In genomic region chr7:116871061-116871700, GRCh38 we compare ENCODE assay signal across 18 cellular contexts. TPM values are rescaled to one million over a fixed set of nuclear protein-coding genes. Genes with fewer than 3 reads are reported as not detected.
DNase-seq lines count a peak whose midpoint lies in the region; ATAC-seq, FAIRE-seq and TF ChIP-seq lines count a peak whose summit lies in the region.
"Had no signal": no experiment of that assay in that cellular context is flagged by ENCODE, and none has a peak within 500 bp of the region (broad histone marks: within the 10 kb centered on the region; RNA-seq: fewer than 3 reads in every experiment).

No MANE protein-coding gene starts in this region.

- H3K27ac Mint-ChIP-seq in MCF 10A (ENCODE audit: low read depth, unreplicated experiment): peak overlapping the region; percentile 37
- peak overlapping the region; percentile 4 for H3K27ac Mint-ChIP-seq in activated T-helper 17 cell treated with anti-CD3 and anti-CD28 coated beads, Interleukin-2, amount 50 U/mL, for 72 hours

- TF ChIP-seq POLR2A in H54 (IDR thresholded peaks at IDR 0.05; ENCODE audit: low read depth, low read length): no peak

- BruUV-seq in MCF 10A (replicated peaks; lab: Mats Ljungman, UMichigan) (no TSS peak), mammary epithelial cell (replicated peaks; lab: Mats Ljungman, UMichigan) (no TSS peak)

- dilution Hi-C loops in mammary epithelial cell (cut with HindIII; ENCODE audit: low sequenced_read_pairs): loop anchor here (5.0 kb wide), 1 partner anchor 41 kb away; no protein-coding TSS in a partner anchor

- H3K27ac ChIP-seq in mammary epithelial cell (ENCODE audit: insufficient read depth, low read depth, low read length) (no peak overlapping the region), left lung (peak overlapping the region; percentile 20 to 40), subcutaneous abdominal adipose tissue (ENCODE audit: low read depth, low read length) (peak overlapping the region; percentile 78)
- no peak overlapping the region for H3K27ac ChIP-seq in effector memory CD4-positive, alpha-beta T cell (ENCODE audit: insufficient read depth, low read length, poor library complexity, severe bottlenecking)

- no peak for FAIRE-seq in H54 (lab: Jason Lieb, UNC)

- ATAC-seq in activated T-helper 17 cell treated with anti-CD3 and anti-CD28 coated beads, Interleukin-2, amount 50 U/mL, for 72 hours (replicated peaks): no peak
- no peak for ATAC-seq in left lung

- no peaks in the 10 kb centered on the region for H3K27me3 Mint-ChIP-seq in MCF 10A (ENCODE audit: insufficient read depth, unreplicated experiment)
- H3K27me3 Mint-ChIP-seq in activated T-helper 17 cell treated with anti-CD3 and anti-CD28 coated beads, Interleukin-2, amount 50 U/mL, for 72 hours: no peaks in the 10 kb centered on the region
- H3K27me3 Mint-ChIP-seq: activated naive CD8-positive, alpha-beta T cell treated with anti-CD3 and anti-CD28 coated beads, Interleukin-2, amount 10 ng/mL, durations not matched to agents 7 days and 5 days had no signal

- no peak overlapping the region for H3K4me3 ChIP-seq in mammary epithelial cell (replicated peaks in 1 of 3; ENCODE audit: insufficient read depth in 1 of 3, low read depth in 2 of 3, low read length in 3 of 3)
- H3K4me3 ChIP-seq in left lung: no peak overlapping the region
- H3K4me3 ChIP-seq in subcutaneous abdominal adipose tissue (ENCODE audit: low read depth in 1 of 5, low read length in 5 of 5): no peak overlapping the region
- H3K4me3 ChIP-seq in effector memory CD4-positive, alpha-beta T cell (ENCODE audit: insufficient read depth, low read depth, low read length, poor library complexity, severe bottlenecking): no peak overlapping the region

- H3K27me3 ChIP-seq in mammary epithelial cell (ENCODE audit: insufficient read depth, low read length) (no peaks in the 10 kb centered on the region), left lung (no peaks in the 10 kb centered on the region), subcutaneous abdominal adipose tissue (ENCODE audit: control insufficient read depth in 5 of 5, insufficient read depth in 4 of 5, low read length in 5 of 5) (no peaks in the 10 kb centered on the region)
- no peaks in the 10 kb centered on the region for H3K27me3 ChIP-seq in effector memory CD4-positive, alpha-beta T cell (replicated peaks; ENCODE audit: control insufficient read depth, insufficient read depth, low read length, poor library complexity, severe bottlenecking)

- H3K4me2 ChIP-seq in mammary epithelial cell (ENCODE audit: insufficient read depth, low read depth, low read length): no peak overlapping the region

- no peaks in the 10 kb centered on the region for H3K9me3 ChIP-seq in mammary epithelial cell (replicated peaks; ENCODE audit: insufficient read depth, low read length)
- H3K9me3 ChIP-seq in left lung: no peaks in the 10 kb centered on the region
- H3K9me3 ChIP-seq in subcutaneous abdominal adipose tissue (ENCODE audit: control insufficient read depth in 5 of 5, low read length in 5 of 5): no peaks in the 10 kb centered on the region
- H3K9me3 ChIP-seq in effector memory CD4-positive, alpha-beta T cell (ENCODE audit: control insufficient read depth, low read length): no peaks in the 10 kb centered on the region

- TF ChIP-seq CTCF in MCF 10A (IDR thresholded peaks at IDR 0.05; ENCODE audit: unreplicated experiment) (no peak), mammary epithelial cell (conservative IDR thresholded peaks at IDR 0.05 in 1 of 2, IDR thresholded peaks at IDR 0.05 in 1 of 2; ENCODE audit: extremely low read depth in 1 of 2, insufficient read depth in 1 of 2, low read depth in 1 of 2, low read length in 2 of 2) (no peak), left lung (IDR thresholded peaks at IDR 0.05) (no peak)

- DNase-seq in MCF 10A (ENCODE audit: unreplicated experiment) (no peak), mammary epithelial cell (no peak), left lung (no peak), posterior cingulate gyrus (no peak), H54 (ENCODE audit: insufficient read length, low spot score) (no peak)
- DNase-seq in effector memory CD4-positive, alpha-beta T cell: no peak
- DNase-seq: activated CD4-positive, alpha-beta T cell treated with anti-CD3 and anti-CD28 coated beads, Interleukin-2, amount 50 U/mL, for 48 hours; activated naive CD8-positive, alpha-beta T cell treated with anti-CD3 and anti-CD28 coated beads, Interleukin-2, amount 10 ng/mL, durations not matched to agents 7 days and 5 days; AML-193; central memory CD4-positive, alpha-beta T cell; DMS79 treated with DMSO at 0.1 percent for 48 hours; glutamatergic neuron; kidney glomerular epithelial cell; NCI-H82; RPMI8226 had no signal

- H2AFZ ChIP-seq in mammary epithelial cell (ENCODE audit: low read depth, low read length): no peak overlapping the region

- WGBS in mammary epithelial cell (ENCODE audit: low coverage, missing lambda C conversion rate): 92% methylated on average over 6 of the region's 6 CpGs

- H4K20me1 ChIP-seq in mammary epithelial cell (ENCODE audit: insufficient read depth, low read length): peaks cover 2% of the 10 kb centered on the region

- peaks cover 7% of the 10 kb centered on the region for H3K36me3 Mint-ChIP-seq in MCF 10A (ENCODE audit: insufficient read depth, unreplicated experiment)
- peaks cover 43% of the 10 kb centered on the region for H3K36me3 Mint-ChIP-seq in activated T-helper 17 cell treated with anti-CD3 and anti-CD28 coated beads, Interleukin-2, amount 50 U/mL, for 72 hours (ENCODE audit: low read depth)

- intact Hi-C loops in MCF 10A (cut with micrococcal nuclease) (no loop called here), mammary epithelial cell (cut with micrococcal nuclease) (no loop called here), left lung (cut with DNase I) (no loop called here), posterior cingulate gyrus (cut with DNase I) (no loop called here)

- peaks cover 8% of the 10 kb centered on the region for H3K4me1 ChIP-seq in mammary epithelial cell (ENCODE audit: insufficient read depth, low read length)
- peaks cover 24 to 98% of the 10 kb centered on the region in 2 donors for H3K4me1 ChIP-seq in left lung
- peaks cover 0 to 56% (median 20%) of the 10 kb centered on the region in 5 donors for H3K4me1 ChIP-seq in subcutaneous abdominal adipose tissue (ENCODE audit: control insufficient read depth in 5 of 5, insufficient read depth in 5 of 5, low read length in 5 of 5)
- H3K4me1 ChIP-seq in effector memory CD4-positive, alpha-beta T cell (ENCODE audit: control insufficient read depth, insufficient read depth, low read length, poor library complexity, severe bottlenecking): peaks cover 30% of the 10 kb centered on the region

- H3K36me3 ChIP-seq in mammary epithelial cell (ENCODE audit: insufficient read depth, low read length): no peaks in the 10 kb centered on the region
- H3K36me3 ChIP-seq in left lung: no peaks in the 10 kb centered on the region
- peaks cover 0 to 3% (median 0%) of the 10 kb centered on the region in 5 donors for H3K36me3 ChIP-seq in subcutaneous abdominal adipose tissue (ENCODE audit: control insufficient read depth in 5 of 5, insufficient read depth in 5 of 5, low read length in 5 of 5)
- no peaks in the 10 kb centered on the region for H3K36me3 ChIP-seq in effector memory CD4-positive, alpha-beta T cell (ENCODE audit: control insufficient read depth, insufficient read depth, low read length)

- H3K4me1 Mint-ChIP-seq in MCF 10A (ENCODE audit: insufficient read depth, unreplicated experiment): peaks cover 42% of the 10 kb centered on the region
- peaks cover 46% of the 10 kb centered on the region for H3K4me1 Mint-ChIP-seq in activated T-helper 17 cell treated with anti-CD3 and anti-CD28 coated beads, Interleukin-2, amount 50 U/mL, for 72 hours

- H3K9ac ChIP-seq in mammary epithelial cell (ENCODE audit: insufficient read depth, low read length) (no peak overlapping the region), subcutaneous abdominal adipose tissue (ENCODE audit: low read length in 5 of 5) (peak overlapping the region in 1 of 5 donors; percentile 26)

- POLR2A ChIA-PET in MCF 10A (lab: Yijun Ruan, JAX): interaction anchor here (0.7 kb wide), 1 partner anchor 39 kb away, joined by 3 read pairs; no protein-coding TSS in a partner anchor

- no peaks in the 10 kb centered on the region for H3K9me3 Mint-ChIP-seq in MCF 10A (ENCODE audit: unreplicated experiment)
- H3K9me3 Mint-ChIP-seq in activated T-helper 17 cell treated with anti-CD3 and anti-CD28 coated beads, Interleukin-2, amount 50 U/mL, for 72 hours: no peaks in the 10 kb centered on the region
- H3K9me3 Mint-ChIP-seq: activated naive CD8-positive, alpha-beta T cell treated with anti-CD3 and anti-CD28 coated beads, Interleukin-2, amount 10 ng/mL, durations not matched to agents 7 days and 5 days; nephron had no signal

- H3K79me2 ChIP-seq in mammary epithelial cell (ENCODE audit: insufficient read depth, low read length): peaks cover 99% of the 10 kb centered on the region

- CTCF ChIA-PET in MCF 10A (lab: Yijun Ruan, JAX): no interaction called here
- CTCF ChIA-PET in mammary epithelial cell (lab: Charles Lee; ENCODE audit: low non-redundant PET): no interaction called here

- in situ Hi-C loops in mammary epithelial cell (cut with MboI; ENCODE audit: low sequenced_read_pairs in 2 of 2): no loop called here

- H3K4me3 Mint-ChIP-seq in MCF 10A (ENCODE audit: unreplicated experiment): no peak overlapping the region
- peak overlapping the region; percentile 51 for H3K4me3 Mint-ChIP-seq in activated T-helper 17 cell treated with anti-CD3 and anti-CD28 coated beads, Interleukin-2, amount 50 U/mL, for 72 hours
- H3K4me3 Mint-ChIP-seq: nephron had no signal

RNA-seq across cellular contexts. Expression of gene CAPZA2, which starts 8.8 kb away (rescaled TPM):
- total RNA-seq in MCF 10A (2022) (173 and 210 TPM in 2 replicates), mammary epithelial cell (100 to 1,000 TPM; 101 to 152 TPM), left lung (100 to 1,000 TPM; 234 to 286 TPM)
- 50.5 TPM for polyA plus RNA-seq in mammary epithelial cell
- polyA minus RNA-seq in mammary epithelial cell: 46.5 TPM
- total RNA-seq in activated T-helper 17 cell treated with anti-CD3 and anti-CD28 coated beads, Interleukin-2, amount 50 U/mL, for 72 hours: 100 to 1,000 TPM; 108 to 181 TPM

Comparison
In these comparisons a context has a peak if more than half of its experiments do, and no peak if none do; other contexts are left out.
1. H3K27ac ChIP-seq: peak in left lung (2 of 2) and subcutaneous abdominal adipose tissue (single experiment); none in mammary epithelial cell (single experiment) and effector memory CD4-positive, alpha-beta T cell (single experiment).